Comparison of ENCODE assay signal across 13 cellular contexts in the genomic region with DNA sequence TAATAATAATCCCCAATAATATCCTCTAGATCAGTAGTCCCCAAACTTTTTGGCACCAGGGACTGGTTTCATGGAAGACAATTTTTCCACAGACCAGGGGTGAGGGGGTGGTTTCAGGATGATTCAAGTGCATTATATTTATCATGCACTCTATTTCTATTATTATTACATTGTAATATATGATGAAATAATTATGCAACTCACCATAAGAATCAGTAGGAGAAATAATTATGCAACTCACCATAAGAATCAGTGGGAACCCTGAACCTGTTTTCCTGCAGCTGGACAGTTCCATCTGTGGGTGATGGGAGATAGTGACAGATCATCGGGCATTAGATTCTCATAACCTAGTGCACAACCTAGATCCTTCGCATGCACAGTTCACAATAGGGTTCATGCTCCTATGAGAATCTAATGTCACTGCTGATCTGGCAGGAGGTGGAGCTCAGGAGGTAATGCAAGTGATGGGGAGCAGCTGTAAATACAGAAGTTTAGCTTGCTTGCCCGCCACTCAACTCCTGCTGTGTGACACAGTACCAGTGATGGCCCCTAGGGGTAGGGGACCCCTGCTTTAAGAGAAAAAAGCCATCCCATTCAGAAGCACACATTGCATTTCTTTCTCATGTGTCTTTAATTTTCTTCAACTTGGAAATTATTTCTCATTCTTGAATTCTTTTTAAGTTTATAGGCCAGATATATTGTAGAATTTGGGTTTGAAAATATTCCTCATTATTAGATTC. TPM values are rescaled to one million over a fixed set of nuclear protein-coding genes. Genes with fewer than 3 reads are reported as not detected.
DNase-seq lines count a peak whose midpoint lies in the region; ATAC-seq and TF ChIP-seq lines count a peak whose summit lies in the region.
"Had no signal": no experiment of that assay in that cellular context is flagged by ENCODE, and none has a peak within 500 bp of the region (broad histone marks: within the 10 kb centered on the region; RNA-seq: fewer than 3 reads in every experiment).

No MANE protein-coding gene starts in this region.

- H3K4me1 ChIP-seq in DND-41 (ENCODE audit: insufficient read depth, low read length) (no peaks in the 10 kb centered on the region), HAP-1 (no peaks in the 10 kb centered on the region)

- H3K4me3 Mint-ChIP-seq in natural killer cell treated with Interleukin-12 subunit alpha and Interleukin-12 subunit beta and Interleukin-15 and Interleukin-18, amount 100 ng/mL, for 72 hours = no peak overlapping the region
- H3K4me3 Mint-ChIP-seq: brain; CD8-positive, alpha-beta T cell; T-helper 2 cell treated with Interferon-gamma antibody and Interleukin-4, amounts not matched to agents 5 μg/mL and 100 μg/mL, for 36 hours had no signal

- H3K27me3 Mint-ChIP-seq in natural killer cell treated with Interleukin-12 subunit alpha and Interleukin-12 subunit beta and Interleukin-15 and Interleukin-18, amount 100 ng/mL, for 72 hours = peaks cover 0 to 8% of the 10 kb centered on the region in 2 donors

- H3K79me2 ChIP-seq in DND-41 (ENCODE audit: insufficient read depth, low read length) = no peaks in the 10 kb centered on the region

- H3K27ac Mint-ChIP-seq in natural killer cell treated with Interleukin-12 subunit alpha and Interleukin-12 subunit beta and Interleukin-15 and Interleukin-18, amount 100 ng/mL, for 72 hours = no peak overlapping the region
- H3K27ac Mint-ChIP-seq: brain; CD8-positive, alpha-beta T cell; T-helper 2 cell treated with Interferon-gamma antibody and Interleukin-4, amounts not matched to agents 5 μg/mL and 100 μg/mL, for 36 hours had no signal

- no peak overlapping the region for H2AFZ ChIP-seq in DND-41 (ENCODE audit: low read depth, low read length)

- no peak overlapping the region for H3K9ac ChIP-seq in DND-41 (ENCODE audit: low read depth, low read length)

- in situ Hi-C loops in HAP-1 (cut with MboI; ENCODE audit: low sequenced_read_pairs) = no loop called here

- no peaks in the 10 kb centered on the region for H3K4me1 Mint-ChIP-seq in natural killer cell treated with Interleukin-12 subunit alpha and Interleukin-12 subunit beta and Interleukin-15 and Interleukin-18, amount 100 ng/mL, for 72 hours (ENCODE audit: low read depth in 2 of 2)
- H3K4me1 Mint-ChIP-seq: brain had no signal

- H3K27ac ChIP-seq in DND-41 (ENCODE audit: low read length) = no peak overlapping the region

- H3K4me3 ChIP-seq in DND-41 (ENCODE audit: low read depth in 1 of 2, low read length in 2 of 2) = no peak overlapping the region
- H3K4me3 ChIP-seq in fibroblast of pulmonary artery (replicated peaks; ENCODE audit: low read depth, low read length) = no peak overlapping the region
- no peak overlapping the region for H3K4me3 ChIP-seq in HAP-1
- H3K4me3 ChIP-seq: esophagus squamous epithelium had no signal

- H3K36me3 Mint-ChIP-seq in natural killer cell treated with Interleukin-12 subunit alpha and Interleukin-12 subunit beta and Interleukin-15 and Interleukin-18, amount 100 ng/mL, for 72 hours = no peaks in the 10 kb centered on the region
- H3K36me3 Mint-ChIP-seq: brain; CD8-positive, alpha-beta T cell had no signal

- TF ChIP-seq CTCF in DND-41 (IDR thresholded peaks at IDR 0.05; ENCODE audit: borderline replicate concordance, extremely low read depth, low read length, poor library complexity, severe bottlenecking) (peak; percentile 48), fibroblast of pulmonary artery (IDR thresholded peaks at IDR 0.05; ENCODE audit: low read length, missing control alignments) (no peak)

- H3K9me3 ChIP-seq in DND-41 (ENCODE audit: insufficient read depth, low read length, severe bottlenecking) (no peaks in the 10 kb centered on the region), HAP-1 (no peaks in the 10 kb centered on the region)
- H3K9me3 ChIP-seq: esophagus squamous epithelium had no signal

- no peak overlapping the region for H3K4me2 ChIP-seq in DND-41 (ENCODE audit: insufficient read depth, low read length)

- peak; percentile 62; the same call in 2 of the 3 replicates for ATAC-seq in DND-41 (ENCODE audit: insufficient read depth, low read depth)
- ATAC-seq in GM21529 (IDR thresholded peaks at IDR 0.05; ENCODE audit: unreplicated experiment) = peak; percentile 46
- ATAC-seq in natural killer cell treated with Interleukin-12 subunit alpha and Interleukin-12 subunit beta and Interleukin-15 and Interleukin-18, amount 100 ng/mL, for 72 hours = no peak
- ATAC-seq: CD8-positive, alpha-beta T cell; left colon had no signal

- no peaks in the 10 kb centered on the region for H4K20me1 ChIP-seq in DND-41 (ENCODE audit: insufficient read depth, low read length)

- H3K9me3 Mint-ChIP-seq in natural killer cell treated with Interleukin-12 subunit alpha and Interleukin-12 subunit beta and Interleukin-15 and Interleukin-18, amount 100 ng/mL, for 72 hours = no peaks in the 10 kb centered on the region
- H3K9me3 Mint-ChIP-seq: CD8-positive, alpha-beta T cell; T-helper 2 cell treated with Interferon-gamma antibody and Interleukin-4, amounts not matched to agents 5 μg/mL and 100 μg/mL, for 36 hours had no signal

- DNase-seq in DND-41 (no peak), NCI-H226 (peak; percentile 1), fibroblast of pulmonary artery (ENCODE audit: low read depth) (peak; percentile 39), OCI-M1 (lab: John Stamatoyannopoulos, UW) (no peak), NOMO-1 treated with DMSO at 0.1 percent for 48 hours (lab: John Stamatoyannopoulos, UW; ENCODE audit: unreplicated experiment) (no peak), HAP-1 (ENCODE audit: low spot score in 2 of 2) (no peak)
- DNase-seq in natural killer cell treated with Interleukin-12 subunit alpha and Interleukin-12 subunit beta and Interleukin-15 and Interleukin-18, amount 100 ng/mL, for 72 hours (ENCODE audit: low spot score) = no peak
- DNase-seq: CD8-positive, alpha-beta T cell; esophagus squamous epithelium; left colon had no signal

- H3K27me3 ChIP-seq in DND-41 (ENCODE audit: insufficient read depth, low read length, poor library complexity) (no peaks in the 10 kb centered on the region), HAP-1 (ENCODE audit: low read depth) (no peaks in the 10 kb centered on the region)
- H3K27me3 ChIP-seq: esophagus squamous epithelium had no signal

- H3K36me3 ChIP-seq in DND-41 (ENCODE audit: insufficient read depth, low read length) = no peaks in the 10 kb centered on the region
- H3K36me3 ChIP-seq in HAP-1 (replicated peaks) = no peaks in the 10 kb centered on the region
- H3K36me3 ChIP-seq: esophagus squamous epithelium had no signal

RNA-seq across cellular contexts. Expression of a gene that starts 16.0 kb away (rescaled TPM):
- 1 to 10 TPM in 1 of 2 donors, under 1 TPM in 1; 0.64 to 1.3 TPM for total RNA-seq in natural killer cell treated with Interleukin-12 subunit alpha and Interleukin-12 subunit beta and Interleukin-15 and Interleukin-18, amount 100 ng/mL, for 72 hours
- total RNA-seq: CD8-positive, alpha-beta T cell had no signal

Comparison
In these comparisons a context has a peak if more than half of its experiments do, and no peak if none do; other contexts are left out.
1. ATAC-seq: peak in DND-41 (single experiment) and GM21529 (single experiment); none in natural killer cell treated with Interleukin-12 subunit alpha and Interleukin-12 subunit beta and Interleukin-15 and Interleukin-18, amount 100 ng/mL, for 72 hours (0 of 2).
2. DNase-seq: peak in NCI-H226 (single experiment) and fibroblast of pulmonary artery (single experiment); none in DND-41 (single experiment), OCI-M1 (single experiment), natural killer cell treated with Interleukin-12 subunit alpha and Interleukin-12 subunit beta and Interleukin-15 and Interleukin-18, amount 100 ng/mL, for 72 hours (single experiment), NOMO-1 treated with DMSO at 0.1 percent for 48 hours (single experiment) and HAP-1 (0 of 2).